Comparison of ENCODE assay signal across 13 cellular contexts in genomic region chr17:38559880-38560230, GRCh38. TPM values are rescaled to one million over a fixed set of nuclear protein-coding genes. Genes with fewer than 3 reads are reported as not detected.
DNase-seq lines count a peak whose midpoint lies in the region; ATAC-seq and TF ChIP-seq lines count a peak whose summit lies in the region.
"Had no signal": no experiment of that assay in that cellular context is flagged by ENCODE, and none has a peak within 500 bp of the region (broad histone marks: within the 10 kb centered on the region; RNA-seq: fewer than 3 reads in every experiment).

No MANE protein-coding gene starts in this region.

- CTCF ChIA-PET in naive thymus-derived CD4-positive, alpha-beta T cell (lab: Charles Lee): interaction anchor here (0.8 to 4.3 kb wide), 5 partner anchors 19 to 177 kb away, joined by 3 to 62 read pairs (median 6); no protein-coding TSS in a partner anchor
- CTCF ChIA-PET in HEK293T (lab: Yijun Ruan, JAX): interaction anchor here (0.8 to 3.2 kb wide), 7 partner anchors 12 to 107 kb away, joined by 3 to 46 read pairs (median 19); no protein-coding TSS in a partner anchor

- H3K27me3 Mint-ChIP-seq in CD4-positive, CD25-positive, alpha-beta regulatory T cell: peaks cover 62% of the 10 kb centered on the region
- peaks cover 12 to 77% (median 34%) of the 10 kb centered on the region in 5 donors for H3K27me3 Mint-ChIP-seq in naive thymus-derived CD4-positive, alpha-beta T cell

- no peak for DNase-seq in CD4-positive, CD25-positive, alpha-beta regulatory T cell
- DNase-seq in naive thymus-derived CD4-positive, alpha-beta T cell: peak in 1 of 9 donors; percentile 11
- DNase-seq in HEK293T (ENCODE audit: extremely low spot score) (no peak), NCI-H187 treated with DMSO at 0.1 percent for 48 hours (lab: John Stamatoyannopoulos, UW) (no peak), GDM1 (lab: John Stamatoyannopoulos, UW) (no peak)
- DNase-seq in stimulated activated CD4-positive, alpha-beta T cell treated with anti-CD3 and anti-CD28 coated beads, Interleukin-4, amount 100 ng/mL, for 4 hours: no peak

- H3K4me1 ChIP-seq in CD4-positive, CD25-positive, alpha-beta regulatory T cell (ENCODE audit: control insufficient read depth, insufficient read depth, low read length, poor library complexity, severe bottlenecking): peaks cover 38% of the 10 kb centered on the region
- H3K4me1 ChIP-seq in HUES64 (ENCODE audit: insufficient read depth, low read length): peaks cover 22% of the 10 kb centered on the region
- H3K4me1 ChIP-seq in naive thymus-derived CD4-positive, alpha-beta T cell (ENCODE audit: control insufficient read depth in 2 of 2, insufficient read depth in 2 of 2, low read length in 2 of 2): peaks cover 0 to 37% of the 10 kb centered on the region in 2 donors

- POLR2A ChIA-PET in naive thymus-derived CD4-positive, alpha-beta T cell (lab: Charles Lee): interaction anchor here (2.0 kb wide), 1 partner anchor 192 kb away, joined by 7 read pairs; the partner anchor contains the start of gene PSMB3
- POLR2A ChIA-PET in HEK293T (lab: Yijun Ruan, JAX): interaction anchor here (0.7 to 2.3 kb wide), 12 partner anchors 9 to 115 kb away, joined by 3 to 15 read pairs (median 3); no protein-coding TSS in a partner anchor

- ATAC-seq in CD4-positive, CD25-positive, alpha-beta regulatory T cell (ENCODE audit: low read depth in 2 of 2): no peak
- ATAC-seq in naive thymus-derived CD4-positive, alpha-beta T cell: no peak

- WGBS in HUES64: 17% methylated on average over 6 of the region's 6 CpGs

- H3K4me3 Mint-ChIP-seq in CD4-positive, CD25-positive, alpha-beta regulatory T cell: peak overlapping the region in 2 of 4 donors; percentile 27 to 95
- H3K4me3 Mint-ChIP-seq in naive thymus-derived CD4-positive, alpha-beta T cell: peak overlapping the region in 6 of 10 donors; percentile 33 to 100 (median 68)

- H3K27me3 ChIP-seq in CD4-positive, CD25-positive, alpha-beta regulatory T cell (ENCODE audit: control insufficient read depth, insufficient read depth, low read length): peaks cover 16% of the 10 kb centered on the region
- H3K27me3 ChIP-seq in HUES64 (ENCODE audit: insufficient read depth, low read length): peaks cover 73% of the 10 kb centered on the region
- H3K27me3 ChIP-seq in naive thymus-derived CD4-positive, alpha-beta T cell (ENCODE audit: control insufficient read depth in 2 of 2, insufficient read depth in 2 of 2, low read length in 2 of 2): peaks cover 10 to 36% of the 10 kb centered on the region in 2 donors

- H3K36me3 ChIP-seq in CD4-positive, CD25-positive, alpha-beta regulatory T cell (ENCODE audit: control insufficient read depth, insufficient read depth, low read length): no peaks in the 10 kb centered on the region
- no peaks in the 10 kb centered on the region for H3K36me3 ChIP-seq in HUES64 (ENCODE audit: insufficient read depth, low read length)
- H3K36me3 ChIP-seq in naive thymus-derived CD4-positive, alpha-beta T cell (ENCODE audit: control insufficient read depth in 2 of 3, insufficient read depth in 3 of 3, low read length in 3 of 3): no peaks in the 10 kb centered on the region
- H3K36me3 ChIP-seq: cardiac muscle cell, ovary had no signal

- H3K27ac ChIP-seq in CD4-positive, CD25-positive, alpha-beta regulatory T cell (ENCODE audit: insufficient read depth, low read length, poor library complexity, severe bottlenecking): no peak overlapping the region
- H3K27ac ChIP-seq in HUES64 (ENCODE audit: low read depth, low read length): no peak overlapping the region; the same call in 1 of the 2 replicates
- H3K27ac ChIP-seq in angular gyrus (ENCODE audit: low read depth, low read length): peak overlapping the region; percentile 67
- H3K27ac ChIP-seq in naive thymus-derived CD4-positive, alpha-beta T cell (ENCODE audit: low read depth, low read length): no peak overlapping the region
- H3K27ac ChIP-seq: cardiac muscle cell, HL-60 had no signal

- no peak overlapping the region for H3K9ac ChIP-seq in HUES64 (ENCODE audit: low read depth, low read length)

- intact Hi-C loops in naive thymus-derived CD4-positive, alpha-beta T cell (cut with micrococcal nuclease): loop anchor here (2.0 to 5.0 kb wide), 7 partner anchors 13 to 239 kb away; partner anchors contain the start of genes EPOP (in 1 of the 2), PIP4K2B (in 1 of the 2), PSMB3 (in 1 of the 2) and SRCIN1 (in 1 of the 2)

- H3K9me3 ChIP-seq in CD4-positive, CD25-positive, alpha-beta regulatory T cell (ENCODE audit: control insufficient read depth in 2 of 2, low read length in 2 of 2): no peaks in the 10 kb centered on the region
- H3K9me3 ChIP-seq in HUES64 (ENCODE audit: insufficient read depth, low read depth, low read length): no peaks in the 10 kb centered on the region
- H3K9me3 ChIP-seq in naive thymus-derived CD4-positive, alpha-beta T cell (ENCODE audit: control insufficient read depth in 2 of 3, low read length in 3 of 3): no peaks in the 10 kb centered on the region
- H3K9me3 ChIP-seq: ovary had no signal

- no peaks in the 10 kb centered on the region for H3K36me3 Mint-ChIP-seq in CD4-positive, CD25-positive, alpha-beta regulatory T cell
- no peaks in the 10 kb centered on the region for H3K36me3 Mint-ChIP-seq in naive thymus-derived CD4-positive, alpha-beta T cell

- peaks cover 0 to 51% (median 15%) of the 10 kb centered on the region in 4 donors for H3K4me1 Mint-ChIP-seq in CD4-positive, CD25-positive, alpha-beta regulatory T cell
- H3K4me1 Mint-ChIP-seq in naive thymus-derived CD4-positive, alpha-beta T cell: peaks cover 17 to 43% (median 37%) of the 10 kb centered on the region in 7 donors

- peak overlapping the region; percentile 26 for H3K4me3 ChIP-seq in CD4-positive, CD25-positive, alpha-beta regulatory T cell (ENCODE audit: low read depth, low read length)
- peak overlapping the region; percentile 53 for H3K4me3 ChIP-seq in HUES64 (ENCODE audit: low read length)
- H3K4me3 ChIP-seq in naive thymus-derived CD4-positive, alpha-beta T cell (ENCODE audit: low read length): peak overlapping the region; percentile 81

- H3K9me3 Mint-ChIP-seq in CD4-positive, CD25-positive, alpha-beta regulatory T cell: no peaks in the 10 kb centered on the region
- no peaks in the 10 kb centered on the region for H3K9me3 Mint-ChIP-seq in naive thymus-derived CD4-positive, alpha-beta T cell
- H3K9me3 Mint-ChIP-seq: activated T-cell treated with anti-CD3 and anti-CD28 coated beads, Interleukin-2, amount 50 U/mL, for 72 hours had no signal

- no peak overlapping the region for H3K27ac Mint-ChIP-seq in CD4-positive, CD25-positive, alpha-beta regulatory T cell
- no peak overlapping the region for H3K27ac Mint-ChIP-seq in naive thymus-derived CD4-positive, alpha-beta T cell

TF ChIP-seq in HEK293T, 16 proteins besides CTCF, POLR2A, EP300 and RAD21:
- no peak for TF ChIP-seq PKNOX1 (IDR thresholded peaks at IDR 0.05)
- no peak for TF ChIP-seq SUZ12 (IDR thresholded peaks at IDR 0.05)
- TF ChIP-seq BHLHE40 (IDR thresholded peaks at IDR 0.05; ENCODE audit: borderline replicate concordance): no peak
- TF ChIP-seq LEF1 (IDR thresholded peaks at IDR 0.05; ENCODE audit: borderline replicate concordance): no peak
- TF ChIP-seq CTBP1 (IDR thresholded peaks at IDR 0.05; ENCODE audit: borderline replicate concordance): no peak
- TF ChIP-seq FOXA1 (IDR thresholded peaks at IDR 0.05): no peak
- TF ChIP-seq ARNT (IDR thresholded peaks at IDR 0.05): no peak
- TF ChIP-seq FOXK2 (IDR thresholded peaks at IDR 0.05): no peak
- no peak for TF ChIP-seq L3MBTL2 (conservative IDR thresholded peaks at IDR 0.05)
- no peak for TF ChIP-seq ELF4 (IDR thresholded peaks at IDR 0.05)
- TF ChIP-seq ZNF384 (IDR thresholded peaks at IDR 0.05): no peak
- TF ChIP-seq NFRKB (IDR thresholded peaks at IDR 0.05): no peak
- TF ChIP-seq TARDBP (IDR thresholded peaks at IDR 0.05): no peak
- TF ChIP-seq HDGF (IDR thresholded peaks at IDR 0.05; ENCODE audit: borderline replicate concordance): no peak
- TF ChIP-seq SP1 (IDR thresholded peaks at IDR 0.05): no peak
- no peak for TF ChIP-seq FOXM1 (IDR thresholded peaks at IDR 0.05; ENCODE audit: borderline replicate concordance)

RNA-seq across cellular contexts. Expression of gene SRCIN1, which starts 45.9 kb away (rescaled TPM):
- total RNA-seq in CD4-positive, CD25-positive, alpha-beta regulatory T cell: not detected
- not detected for polyA plus RNA-seq in CD4-positive, CD25-positive, alpha-beta regulatory T cell
- polyA plus RNA-seq in HUES64 (2013, experiment 1 of 2): 3.4 TPM
- 5.0 TPM for polyA plus RNA-seq in HUES64 (2013, experiment 2 of 2)
- total RNA-seq in naive thymus-derived CD4-positive, alpha-beta T cell: under 1 TPM in 4 of 5 experiments, not detected in 1; 0.15 to 0.40 (median 0.23) TPM
- not detected for polyA plus RNA-seq in naive thymus-derived CD4-positive, alpha-beta T cell
- polyA plus RNA-seq: fibroblast of lung had no signal

Comparison
In these comparisons a context has a peak if more than half of its experiments do, and no peak if none do; other contexts are left out.
1. H3K4me3 ChIP-seq: peak in every context shown above with its lines; median percentile 81 in naive thymus-derived CD4-positive, alpha-beta T cell; 53 in HUES64; 26 in CD4-positive, CD25-positive, alpha-beta regulatory T cell.